Comparison of ENCODE assay signal across 1 cellular context in the genomic region with DNA sequence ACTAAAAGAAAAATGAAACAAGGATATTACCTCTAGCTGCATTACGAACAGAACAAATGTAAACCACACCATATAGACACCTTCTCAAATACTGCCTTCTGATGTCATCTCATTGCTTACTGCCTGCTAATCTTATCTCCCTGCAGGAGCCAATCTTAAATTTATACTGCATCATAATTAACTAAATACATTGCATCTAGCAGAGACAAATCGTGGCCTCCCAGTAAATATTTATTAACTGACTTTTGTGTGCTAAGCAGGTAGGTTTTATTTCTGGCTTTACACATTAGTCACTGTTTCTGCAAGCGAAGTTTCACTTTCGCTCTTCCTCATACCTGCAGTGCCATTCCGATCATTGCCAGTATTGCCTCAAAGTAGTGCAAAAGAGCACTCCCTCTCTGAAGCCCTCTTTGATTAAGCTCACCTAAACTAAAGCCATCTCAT.
TF ChIP-seq lines count a peak whose summit lies in the region.

No MANE protein-coding gene starts in this region.

TF ChIP-seq in GM23338, 12 proteins besides CTCF, POLR2A, EP300 and RAD21 (continued from another document):
- TF ChIP-seq ETS1 (IDR thresholded peaks at IDR 0.05) (no peak), EZH2 (IDR thresholded peaks at IDR 0.05; ENCODE audit: low read depth, unreplicated experiment) (no peak), JUNB (IDR thresholded peaks at IDR 0.05; ENCODE audit: unreplicated experiment) (no peak), ZNF331 (CRISPR knock-in tag; IDR thresholded peaks at IDR 0.05; ENCODE audit: low read depth) (no peak), NANOG (IDR thresholded peaks at IDR 0.05; ENCODE audit: borderline replicate concordance) (no peak), POLR2AphosphoS5 (IDR thresholded peaks at IDR 0.05; ENCODE audit: low read depth) (no peak), STAT1 (IDR thresholded peaks at IDR 0.05; ENCODE audit: unreplicated experiment) (no peak), CREB1 (CRISPR knock-in tag; IDR thresholded peaks at IDR 0.05; ENCODE audit: low read depth) (no peak), EZH2phosphoT487 (IDR thresholded peaks at IDR 0.05; ENCODE audit: unreplicated experiment) (no peak)
- TF ChIP-seq, protein P1, sequence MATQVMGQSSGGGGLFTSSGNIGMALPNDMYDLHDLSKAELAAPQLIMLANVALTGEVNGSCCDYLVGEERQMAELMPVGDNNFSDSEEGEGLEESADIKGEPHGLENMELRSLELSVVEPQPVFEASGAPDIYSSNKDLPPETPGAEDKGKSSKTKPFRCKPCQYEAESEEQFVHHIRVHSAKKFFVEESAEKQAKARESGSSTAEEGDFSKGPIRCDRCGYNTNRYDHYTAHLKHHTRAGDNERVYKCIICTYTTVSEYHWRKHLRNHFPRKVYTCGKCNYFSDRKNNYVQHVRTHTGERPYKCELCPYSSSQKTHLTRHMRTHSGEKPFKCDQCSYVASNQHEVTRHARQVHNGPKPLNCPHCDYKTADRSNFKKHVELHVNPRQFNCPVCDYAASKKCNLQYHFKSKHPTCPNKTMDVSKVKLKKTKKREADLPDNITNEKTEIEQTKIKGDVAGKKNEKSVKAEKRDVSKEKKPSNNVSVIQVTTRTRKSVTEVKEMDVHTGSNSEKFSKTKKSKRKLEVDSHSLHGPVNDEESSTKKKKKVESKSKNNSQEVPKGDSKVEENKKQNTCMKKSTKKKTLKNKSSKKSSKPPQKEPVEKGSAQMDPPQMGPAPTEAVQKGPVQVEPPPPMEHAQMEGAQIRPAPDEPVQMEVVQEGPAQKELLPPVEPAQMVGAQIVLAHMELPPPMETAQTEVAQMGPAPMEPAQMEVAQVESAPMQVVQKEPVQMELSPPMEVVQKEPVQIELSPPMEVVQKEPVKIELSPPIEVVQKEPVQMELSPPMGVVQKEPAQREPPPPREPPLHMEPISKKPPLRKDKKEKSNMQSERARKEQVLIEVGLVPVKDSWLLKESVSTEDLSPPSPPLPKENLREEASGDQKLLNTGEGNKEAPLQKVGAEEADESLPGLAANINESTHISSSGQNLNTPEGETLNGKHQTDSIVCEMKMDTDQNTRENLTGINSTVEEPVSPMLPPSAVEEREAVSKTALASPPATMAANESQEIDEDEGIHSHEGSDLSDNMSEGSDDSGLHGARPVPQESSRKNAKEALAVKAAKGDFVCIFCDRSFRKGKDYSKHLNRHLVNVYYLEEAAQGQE (IDR thresholded peaks at IDR 0.05; ENCODE audit: unreplicated experiment), result no peak
